ENCODE assay signal across 1 cellular context in the genomic region with DNA sequence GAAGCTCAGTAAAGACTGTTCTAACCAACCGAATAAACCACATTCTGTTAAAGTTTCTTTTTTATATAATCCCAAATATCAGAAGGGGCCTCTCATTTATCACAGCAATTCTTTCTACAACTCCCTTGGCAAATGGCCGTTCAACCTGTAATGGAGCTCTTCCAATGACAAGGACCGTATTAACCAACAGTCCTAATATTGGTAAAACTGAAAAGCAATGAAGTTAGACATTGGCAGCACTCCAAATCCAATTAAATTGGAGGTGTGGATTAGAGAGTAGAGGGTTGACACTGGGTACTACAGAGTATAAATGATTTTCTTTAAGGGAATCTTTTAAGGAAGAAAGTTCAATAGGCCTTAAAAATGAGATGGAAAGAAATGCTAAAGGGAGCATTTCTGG.
TF ChIP-seq lines count a peak whose summit lies in the region.

No MANE protein-coding gene starts in this region.

TF ChIP-seq in endothelial cell of umbilical vein, 7 proteins besides CTCF, POLR2A, EP300 and RAD21 (continued from another document):
- TF ChIP-seq EZH2 (IDR thresholded peaks at IDR 0.05; ENCODE audit: borderline replicate concordance, low read depth, low read length, severe bottlenecking) (no peak), POLR2AphosphoS5 (IDR thresholded peaks at IDR 0.05; ENCODE audit: insufficient read depth, low read depth, low read length) (no peak), JUN (IDR thresholded peaks at IDR 0.05; ENCODE audit: borderline replicate concordance, insufficient read depth, insufficient read length, low read depth) (no peak), FOS (IDR thresholded peaks at IDR 0.05; ENCODE audit: borderline replicate concordance, insufficient read depth, low read length) (no peak), MYC (IDR thresholded peaks at IDR 0.05; ENCODE audit: low read depth, low read length) (no peak)
- TF ChIP-seq, protein P1, sequence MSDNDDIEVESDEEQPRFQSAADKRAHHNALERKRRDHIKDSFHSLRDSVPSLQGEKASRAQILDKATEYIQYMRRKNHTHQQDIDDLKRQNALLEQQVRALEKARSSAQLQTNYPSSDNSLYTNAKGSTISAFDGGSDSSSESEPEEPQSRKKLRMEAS (IDR thresholded peaks at IDR 0.05; ENCODE audit: insufficient read depth, insufficient read length) = no peak
